22 cellular contexts compared by ENCODE assay signal in genomic region chr14:103086771-103087342, GRCh38. TPM values are rescaled to one million over a fixed set of nuclear protein-coding genes. Genes with fewer than 3 reads are reported as not detected.
DNase-seq lines count a peak whose midpoint lies in the region; ATAC-seq, FAIRE-seq and TF ChIP-seq lines count a peak whose summit lies in the region.
"Had no signal": no experiment of that assay in that cellular context is flagged by ENCODE, and none has a peak within 500 bp of the region (broad histone marks: within the 10 kb centered on the region; RNA-seq: fewer than 3 reads in every experiment).

No MANE protein-coding gene starts in this region.

- H3K79me2 ChIP-seq in osteoblast (ENCODE audit: insufficient read depth, low read length): no peaks in the 10 kb centered on the region

- H3K4me3 ChIP-seq in kidney (ENCODE audit: low read length in 2 of 2): no peak overlapping the region
- no peak overlapping the region for H3K4me3 ChIP-seq in osteoblast (ENCODE audit: insufficient read depth, low read length)
- H3K4me3 ChIP-seq in upper lobe of left lung: no peak overlapping the region
- H3K4me3 ChIP-seq: BLaER1, GM12878, GM23338 had no signal

- H3K9ac ChIP-seq in kidney (ENCODE audit: low read length in 2 of 2): no peak overlapping the region
- H3K9ac ChIP-seq: BLaER1 had no signal

- H3K4me1 ChIP-seq in kidney (ENCODE audit: control insufficient read depth in 1 of 2, insufficient read depth in 1 of 2, low read depth in 1 of 2, low read length in 2 of 2) (peaks cover 0 to 8% of the 10 kb centered on the region in 2 donors), osteoblast (ENCODE audit: insufficient read depth, low read length) (no peaks in the 10 kb centered on the region), upper lobe of left lung (peaks cover 5 to 25% (median 11%) of the 10 kb centered on the region in 4 donors)

- TF ChIP-seq EP300 in upper lobe of left lung (IDR thresholded peaks at IDR 0.05): no peak

- H3K9me3 ChIP-seq in kidney (ENCODE audit: control insufficient read depth in 1 of 2, low read length in 2 of 2) (no peaks in the 10 kb centered on the region), osteoblast (ENCODE audit: low read depth, low read length) (no peaks in the 10 kb centered on the region), upper lobe of left lung (no peaks in the 10 kb centered on the region)
- H3K9me3 ChIP-seq: BLaER1 had no signal

- no peak for TF ChIP-seq CTCF in D721Med (IDR thresholded peaks at IDR 0.05; ENCODE audit: insufficient read depth, missing control alignments)
- no peak for TF ChIP-seq CTCF in kidney (IDR thresholded peaks at IDR 0.05; ENCODE audit: borderline replicate concordance, extremely low read depth, insufficient read depth)
- TF ChIP-seq CTCF in osteoblast (IDR thresholded peaks at IDR 0.05; ENCODE audit: extremely low read depth, low read depth, low read length): no peak
- no peak for TF ChIP-seq CTCF in GM20000 (IDR thresholded peaks at IDR 0.05; ENCODE audit: extremely low read depth, missing control alignments)
- no peak for TF ChIP-seq CTCF in upper lobe of left lung (IDR thresholded peaks at IDR 0.05)

- H4K20me1 ChIP-seq in osteoblast (ENCODE audit: insufficient read depth, low read length): no peaks in the 10 kb centered on the region
- H4K20me1 ChIP-seq: BLaER1 had no signal

- 72 to 79% methylated on average over 8 of the region's 8 CpGs for WGBS in upper lobe of left lung, 2 donors

- intact Hi-C loops in kidney (cut with DNase I): no loop called here

- DNase-seq in 8988T (peak; percentile 24), D721Med (ENCODE audit: insufficient read length, low spot score) (peak; percentile 5), kidney (peak; percentile 48), osteoblast (ENCODE audit: insufficient read length, low spot score, missing footprints) (peak; percentile 87), GM20000 (ENCODE audit: low spot score) (no peak), upper lobe of left lung (no peak)
- DNase-seq: ACHN; CD4-positive, alpha-beta T cell; DMS 273 treated with DMSO at 0.1 percent for 48 hours; DND-41; Karpas-422; MV-4-11; NCI-H2081 treated with DMSO at 0.1 percent for 48 hours; NCI-H446 had no signal

- no peak for TF ChIP-seq POLR2A in upper lobe of left lung (IDR thresholded peaks at IDR 0.05)

- H3K36me3 ChIP-seq in kidney (ENCODE audit: control insufficient read depth in 1 of 2, insufficient read depth in 2 of 2, low read length in 2 of 2) (no peaks in the 10 kb centered on the region), osteoblast (ENCODE audit: insufficient read depth, low read length) (no peaks in the 10 kb centered on the region), upper lobe of left lung (no peaks in the 10 kb centered on the region)
- H3K36me3 ChIP-seq: BLaER1 had no signal

- FAIRE-seq in D721Med (lab: Jason Lieb, UNC) (no peak), kidney (lab: Jason Lieb, UNC) (no peak)
- FAIRE-seq: GM12878 had no signal

- no peak overlapping the region for H3K27ac ChIP-seq in kidney (ENCODE audit: low read depth in 2 of 2, low read length in 2 of 2)
- no peak overlapping the region for H3K27ac ChIP-seq in osteoblast (ENCODE audit: low read depth, low read length)
- no peak overlapping the region for H3K27ac ChIP-seq in upper lobe of left lung
- H3K27ac ChIP-seq: BLaER1, RWPE1 had no signal

- H3K27me3 ChIP-seq in osteoblast (ENCODE audit: insufficient read depth, low read length) (peaks cover 10% of the 10 kb centered on the region), upper lobe of left lung (peaks cover 0 to 12% (median 7%) of the 10 kb centered on the region in 4 donors)
- H3K27me3 ChIP-seq: BLaER1 had no signal

- H2AFZ ChIP-seq in osteoblast (ENCODE audit: low read length): no peak overlapping the region
- H2AFZ ChIP-seq: GM23338 had no signal

- ATAC-seq in upper lobe of left lung (ENCODE audit: low FRiP score in 2 of 2) (no peak), GM18867 (IDR thresholded peaks at IDR 0.05; ENCODE audit: unreplicated experiment) (no peak)
- ATAC-seq: GM12878, HCT116, SK-N-SH treated with all-trans-retinoic acid at 6 μM for 48 hours had no signal

- H3K4me2 ChIP-seq in osteoblast (ENCODE audit: insufficient read depth, low read length): no peak overlapping the region
- H3K4me2 ChIP-seq: GM23338 had no signal

RNA-seq across cellular contexts. Expression of gene LBHD2, which starts 2.8 kb away (rescaled TPM):
- total RNA-seq in kidney: not detected
- 0.82 TPM for polyA plus RNA-seq in kidney (ENCODE audit: insufficient read depth, low read depth, low replicate concordance)
- not detected in 2 replicates for total RNA-seq in osteoblast
- not detected for total RNA-seq in upper lobe of left lung
- total RNA-seq: CD4-positive, alpha-beta T cell; GM12878; GM23338; M059J had no signal
- polyA plus RNA-seq: GM12878, GM23338 had no signal

RNA-seq across cellular contexts. Expression of gene EXOC3L4, which starts 7.7 kb away (rescaled TPM):
- total RNA-seq in kidney (11.6 TPM), osteoblast (0.29 TPM in 1 of 2 replicates, not detected in the other), upper lobe of left lung (1 to 10 TPM in 5 of 6 donors, under 1 TPM in 1; 0.30 to 7.6 (median 2.9) TPM)
- polyA plus RNA-seq in kidney (ENCODE audit: insufficient read depth, low read depth, low replicate concordance): 15.6 TPM
- total RNA-seq: CD4-positive, alpha-beta T cell; GM12878; GM23338; M059J had no signal
- polyA plus RNA-seq: GM12878, GM23338 had no signal

RNA-seq across cellular contexts. Expression of gene CDC42BPB, which starts 29.5 kb away (rescaled TPM):
- total RNA-seq in kidney: 127 TPM
- polyA plus RNA-seq in kidney (ENCODE audit: insufficient read depth, low read depth, low replicate concordance): 22.5 TPM
- total RNA-seq in osteoblast: 99.9 and 118 TPM in 2 replicates
- 100 to 1,000 TPM; 108 to 268 (median 124) TPM for total RNA-seq in upper lobe of left lung

RNA-seq across cellular contexts. Expression of gene TNFAIP2, which starts 36.4 kb away (rescaled TPM):
- total RNA-seq in kidney (301 TPM), osteoblast (41.3 and 60.1 TPM in 2 replicates), upper lobe of left lung (100 to 1,000 TPM in 4 of 6 donors, 10 to 100 TPM in 2; 51.2 to 542 (median 229) TPM)
- 42.9 TPM for polyA plus RNA-seq in kidney (ENCODE audit: insufficient read depth, low read depth, low replicate concordance)

Comparison
In these comparisons a context has a peak if more than half of its experiments do, and no peak if none do; other contexts are left out.
1. DNase-seq: peak in 8988T (single experiment), D721Med (single experiment), kidney (single experiment) and osteoblast (single experiment); none in GM20000 (single experiment) and upper lobe of left lung (0 of 2).